In the genomic region with DNA sequence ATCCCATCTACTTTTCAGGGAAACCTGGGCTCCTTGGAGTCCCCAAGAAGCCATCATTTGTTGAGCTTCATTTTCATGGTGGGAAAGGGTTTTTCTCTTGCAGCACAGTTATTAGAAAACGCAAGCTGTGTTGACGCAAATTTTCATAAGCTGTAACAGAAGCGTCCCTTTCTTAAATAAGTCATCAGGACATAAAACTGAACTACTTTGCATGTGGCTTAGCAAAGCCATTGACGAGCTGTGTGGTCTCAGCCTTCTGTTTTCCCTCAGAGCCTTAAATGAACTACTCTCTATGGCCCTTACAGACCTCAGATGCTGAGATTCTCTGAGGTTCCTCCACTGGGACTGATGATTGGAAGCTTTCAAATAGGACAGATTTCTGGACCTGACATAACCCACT, we compare ENCODE assay signal across 1 cellular context.
TF ChIP-seq lines count a peak whose summit lies in the region.

No MANE protein-coding gene starts in this region.

TF ChIP-seq in GM23338, 12 proteins besides CTCF, POLR2A, EP300 and RAD21 (continued from another document):
- TF ChIP-seq, protein P1, sequence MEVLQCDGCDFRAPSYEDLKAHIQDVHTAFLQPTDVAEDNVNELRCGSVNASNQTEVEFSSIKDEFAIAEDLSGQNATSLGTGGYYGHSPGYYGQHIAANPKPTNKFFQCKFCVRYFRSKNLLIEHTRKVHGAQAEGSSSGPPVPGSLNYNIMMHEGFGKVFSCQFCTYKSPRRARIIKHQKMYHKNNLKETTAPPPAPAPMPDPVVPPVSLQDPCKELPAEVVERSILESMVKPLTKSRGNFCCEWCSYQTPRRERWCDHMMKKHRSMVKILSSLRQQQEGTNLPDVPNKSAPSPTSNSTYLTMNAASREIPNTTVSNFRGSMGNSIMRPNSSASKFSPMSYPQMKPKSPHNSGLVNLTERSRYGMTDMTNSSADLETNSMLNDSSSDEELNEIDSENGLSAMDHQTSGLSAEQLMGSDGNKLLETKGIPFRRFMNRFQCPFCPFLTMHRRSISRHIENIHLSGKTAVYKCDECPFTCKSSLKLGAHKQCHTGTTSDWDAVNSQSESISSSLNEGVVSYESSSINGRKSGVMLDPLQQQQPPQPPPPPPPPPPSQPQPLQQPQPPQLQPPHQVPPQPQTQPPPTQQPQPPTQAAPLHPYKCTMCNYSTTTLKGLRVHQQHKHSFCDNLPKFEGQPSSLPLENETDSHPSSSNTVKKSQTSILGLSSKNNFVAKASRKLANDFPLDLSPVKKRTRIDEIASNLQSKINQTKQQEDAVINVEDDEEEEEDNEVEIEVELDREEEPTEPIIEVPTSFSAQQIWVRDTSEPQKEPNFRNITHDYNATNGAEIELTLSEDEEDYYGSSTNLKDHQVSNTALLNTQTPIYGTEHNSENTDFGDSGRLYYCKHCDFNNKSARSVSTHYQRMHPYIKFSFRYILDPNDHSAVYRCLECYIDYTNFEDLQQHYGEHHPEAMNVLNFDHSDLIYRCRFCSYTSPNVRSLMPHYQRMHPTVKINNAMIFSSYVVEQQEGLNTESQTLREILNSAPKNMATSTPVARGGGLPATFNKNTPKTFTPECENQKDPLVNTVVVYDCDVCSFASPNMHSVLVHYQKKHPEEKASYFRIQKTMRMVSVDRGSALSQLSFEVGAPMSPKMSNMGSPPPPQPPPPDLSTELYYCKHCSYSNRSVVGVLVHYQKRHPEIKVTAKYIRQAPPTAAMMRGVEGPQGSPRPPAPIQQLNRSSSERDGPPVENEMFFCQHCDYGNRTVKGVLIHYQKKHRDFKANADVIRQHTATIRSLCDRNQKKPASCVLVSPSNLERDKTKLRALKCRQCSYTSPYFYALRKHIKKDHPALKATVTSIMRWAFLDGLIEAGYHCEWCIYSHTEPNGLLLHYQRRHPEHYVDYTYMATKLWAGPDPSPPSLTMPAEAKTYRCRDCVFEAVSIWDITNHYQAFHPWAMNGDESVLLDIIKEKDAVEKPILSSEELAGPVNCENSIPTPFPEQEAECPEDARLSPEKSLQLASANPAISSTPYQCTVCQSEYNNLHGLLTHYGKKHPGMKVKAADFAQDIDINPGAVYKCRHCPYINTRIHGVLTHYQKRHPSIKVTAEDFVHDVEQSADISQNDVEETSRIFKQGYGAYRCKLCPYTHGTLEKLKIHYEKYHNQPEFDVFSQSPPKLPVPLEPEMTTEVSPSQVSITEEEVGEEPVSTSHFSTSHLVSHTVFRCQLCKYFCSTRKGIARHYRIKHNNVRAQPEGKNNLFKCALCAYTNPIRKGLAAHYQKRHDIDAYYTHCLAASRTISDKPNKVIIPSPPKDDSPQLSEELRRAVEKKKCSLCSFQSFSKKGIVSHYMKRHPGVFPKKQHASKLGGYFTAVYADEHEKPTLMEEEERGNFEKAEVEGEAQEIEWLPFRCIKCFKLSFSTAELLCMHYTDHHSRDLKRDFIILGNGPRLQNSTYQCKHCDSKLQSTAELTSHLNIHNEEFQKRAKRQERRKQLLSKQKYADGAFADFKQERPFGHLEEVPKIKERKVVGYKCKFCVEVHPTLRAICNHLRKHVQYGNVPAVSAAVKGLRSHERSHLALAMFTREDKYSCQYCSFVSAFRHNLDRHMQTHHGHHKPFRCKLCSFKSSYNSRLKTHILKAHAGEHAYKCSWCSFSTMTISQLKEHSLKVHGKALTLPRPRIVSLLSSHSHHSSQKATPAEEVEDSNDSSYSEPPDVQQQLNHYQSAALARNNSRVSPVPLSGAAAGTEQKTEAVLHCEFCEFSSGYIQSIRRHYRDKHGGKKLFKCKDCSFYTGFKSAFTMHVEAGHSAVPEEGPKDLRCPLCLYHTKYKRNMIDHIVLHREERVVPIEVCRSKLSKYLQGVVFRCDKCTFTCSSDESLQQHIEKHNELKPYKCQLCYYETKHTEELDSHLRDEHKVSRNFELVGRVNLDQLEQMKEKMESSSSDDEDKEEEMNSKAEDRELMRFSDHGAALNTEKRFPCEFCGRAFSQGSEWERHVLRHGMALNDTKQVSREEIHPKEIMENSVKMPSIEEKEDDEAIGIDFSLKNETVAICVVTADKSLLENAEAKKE (CRISPR knock-in tag; IDR thresholded peaks at IDR 0.05): no peak
- TF ChIP-seq CREB1 (CRISPR knock-in tag; IDR thresholded peaks at IDR 0.05; ENCODE audit: low read depth): no peak
- TF ChIP-seq EZH2phosphoT487 (IDR thresholded peaks at IDR 0.05; ENCODE audit: unreplicated experiment): no peak
- no peak for TF ChIP-seq ZNF331 (CRISPR knock-in tag; IDR thresholded peaks at IDR 0.05; ENCODE audit: low read depth)
